Comparison of ENCODE assay signal across 33 cellular contexts in genomic region chr3:62999158-62999557, GRCh38.
"Had no signal": no experiment of that assay in that cellular context is flagged by ENCODE, and none has a peak within 500 bp of the region (broad histone marks: within the 10 kb centered on the region; RNA-seq: fewer than 3 reads in every experiment).

No MANE protein-coding gene starts in this region.

- H3K36me3 ChIP-seq: MG63 had no signal

- H3K4me3 ChIP-seq: MG63 had no signal

- H3K9me3 ChIP-seq: MG63 had no signal

- H3K4me2 ChIP-seq: KMS-11 had no signal

- H3K9ac ChIP-seq: KMS-11 had no signal

- DNase-seq: Karpas-422, Kasumi-1, KG1, MG63, MV-4-11, NCI-H1048, NCI-H1092, NCI-H1092 treated with DMSO at 0.1 percent for 48 hours, NCI-H1105, NCI-H1105 treated with DMSO at 0.1 percent for 48 hours, NCI-H1417, NCI-H1417 treated with DMSO at 0.1 percent for 48 hours, NCI-H1436, NCI-H1436 treated with DMSO at 0.1 percent for 48 hours, NCI-H146, NCI-H1694, NCI-H1694 treated with DMSO at 0.1 percent for 48 hours, NCI-H187, NCI-H187 treated with DMSO at 0.1 percent for 48 hours, NCI-H1930, NCI-H2029, NCI-H2029 treated with DMSO at 0.1 percent for 48 hours, NCI-H2081, NCI-H2081 treated with DMSO at 0.1 percent for 48 hours, NCI-H2107, NCI-H2171, NCI-H2171 treated with DMSO at 0.1 percent for 48 hours, NCI-H2227 treated with DMSO at 0.1 percent for 48 hours, NCI-H226, NCI-H345, NCI-H446, NCI-H446 treated with DMSO at 0.1 percent for 48 hours had no signal

- H3K27me3 ChIP-seq: MG63 had no signal

- H3K27ac ChIP-seq: KMS-11 had no signal
